17 cellular contexts compared by ENCODE assay signal in genomic region chr11:123690490-123690889, GRCh38. TPM values are rescaled to one million over a fixed set of nuclear protein-coding genes. Genes with fewer than 3 reads are reported as not detected.
DNase-seq lines count a peak whose midpoint lies in the region; ATAC-seq and TF ChIP-seq lines count a peak whose summit lies in the region.
"Had no signal": no experiment of that assay in that cellular context is flagged by ENCODE, and none has a peak within 500 bp of the region (broad histone marks: within the 10 kb centered on the region; RNA-seq: fewer than 3 reads in every experiment).

No MANE protein-coding gene starts in this region.

- H2AK5ac ChIP-seq in IMR-90 (ENCODE audit: low read depth, low read length) = no peak overlapping the region

- dilution Hi-C loops in IMR-90 (cut with HindIII; ENCODE audit: low sequenced_read_pairs, unreplicated experiment) = no loop called here

- H3K4me1 ChIP-seq in IMR-90 (ENCODE audit: control insufficient read depth, insufficient read depth, low read length) = no peaks in the 10 kb centered on the region
- H3K4me1 ChIP-seq: esophagus muscularis mucosa, SJSA1, tibial nerve had no signal

- H3K4me3 Mint-ChIP-seq in T-helper 17 cell = no peak overlapping the region
- H3K4me3 Mint-ChIP-seq: activated B cell treated with CpG ODN at 0.5 μM for 24 hours had no signal

- H3K4me3 ChIP-seq in IMR-90 (ENCODE audit: insufficient read depth, low read depth, low read length) (no peak overlapping the region), choroid plexus epithelial cell (ENCODE audit: low read depth, low read length) (no peak overlapping the region), skeletal muscle cell (ENCODE audit: low read depth, low read length) (no peak overlapping the region)
- H3K4me3 ChIP-seq: esophagus muscularis mucosa, SJSA1, tibial nerve had no signal

- no peaks in the 10 kb centered on the region for H3K36me3 Mint-ChIP-seq in T-helper 17 cell (ENCODE audit: low read depth)

- intact Hi-C loops in IMR-90 (cut with micrococcal nuclease) = no loop called here

- H3K27me3 Mint-ChIP-seq in T-helper 17 cell = peaks cover 67% of the 10 kb centered on the region

- no peak overlapping the region for H2BK15ac ChIP-seq in IMR-90 (ENCODE audit: low read depth, low read length)

- H3K23ac ChIP-seq in IMR-90 (ENCODE audit: low read depth, low read length) = no peak overlapping the region

- H2BK120ac ChIP-seq in IMR-90 (ENCODE audit: low read depth, low read length) = no peak overlapping the region

- H3K27ac ChIP-seq in IMR-90 (ENCODE audit: insufficient read depth, low read length) = no peak overlapping the region
- H3K27ac ChIP-seq: esophagus muscularis mucosa, SJSA1, tibial nerve had no signal

- no peak overlapping the region for H3K4ac ChIP-seq in IMR-90 (ENCODE audit: low read depth, low read length)

- no peaks in the 10 kb centered on the region for H3K4me1 Mint-ChIP-seq in T-helper 17 cell
- H3K4me1 Mint-ChIP-seq: activated B cell treated with CpG ODN at 0.5 μM for 24 hours had no signal

- H2BK5ac ChIP-seq in IMR-90 (ENCODE audit: low read depth, low read length, poor library complexity, severe bottlenecking) = no peak overlapping the region

- peak; percentile 62; the same call in 1 of the 2 replicates for ATAC-seq in IMR-90 (ENCODE audit: low read depth)
- no peak for ATAC-seq in T-helper 17 cell
- ATAC-seq: HepG2 had no signal

- H3K79me1 ChIP-seq in IMR-90 (ENCODE audit: low read depth in 1 of 2, low read length in 2 of 2) = no peaks in the 10 kb centered on the region

- H3K56ac ChIP-seq in IMR-90 (ENCODE audit: extremely low read depth, insufficient read depth, low read length) = no peak overlapping the region

- H3K4me2 ChIP-seq in IMR-90 (ENCODE audit: low read depth, low read length) = no peak overlapping the region

- H3K27me3 ChIP-seq in IMR-90 (ENCODE audit: control insufficient read depth, insufficient read depth, low read length) = peaks cover 10% of the 10 kb centered on the region; the same call in 1 of the 2 replicates
- H3K27me3 ChIP-seq: SJSA1 had no signal

- H3K9me3 ChIP-seq in IMR-90 (ENCODE audit: control insufficient read depth, insufficient read depth, low read length) (no peaks in the 10 kb centered on the region), T-helper 17 cell (ENCODE audit: control insufficient read depth, low read length, poor library complexity, severe bottlenecking) (no peaks in the 10 kb centered on the region)
- H3K9me3 ChIP-seq: esophagus muscularis mucosa, SJSA1, tibial nerve had no signal

- H3K36me3 ChIP-seq in IMR-90 (ENCODE audit: control insufficient read depth, insufficient read depth, low read length) = no peaks in the 10 kb centered on the region
- H3K36me3 ChIP-seq: esophagus muscularis mucosa, SJSA1, tibial nerve had no signal

- no CpG with 5 or more reads among the region's 3 CpGs for WGBS in IMR-90 (ENCODE audit: extremely low coverage in 2 of 2, insufficient read length in 1 of 2), 2 experiments

- TF ChIP-seq RAD21 in IMR-90 (IDR thresholded peaks at IDR 0.05; ENCODE audit: low read length) = no peak

- no peak overlapping the region for H2AFZ ChIP-seq in IMR-90 (replicated peaks; ENCODE audit: low read length, poor library complexity)

- no peak overlapping the region for H3K27ac Mint-ChIP-seq in T-helper 17 cell
- H3K27ac Mint-ChIP-seq: activated B cell treated with CpG ODN at 0.5 μM for 24 hours had no signal

- no peak overlapping the region for H2BK20ac ChIP-seq in IMR-90 (ENCODE audit: low read depth, low read length)

- no peaks in the 10 kb centered on the region for H3K9me1 ChIP-seq in IMR-90 (ENCODE audit: insufficient read depth, low read length)

- no peak overlapping the region for H3K18ac ChIP-seq in IMR-90 (ENCODE audit: low read depth, low read length)

- H2AK9ac ChIP-seq in IMR-90 (replicated peaks; ENCODE audit: low read depth, low read length, poor library complexity) = no peak overlapping the region

- no peak overlapping the region for H3K14ac ChIP-seq in IMR-90 (replicated peaks; ENCODE audit: low read depth, low read length)

- H4K91ac ChIP-seq in IMR-90 (ENCODE audit: insufficient read depth, low read depth, low read length) = no peak overlapping the region

- no peak for TF ChIP-seq POLR2A in IMR-90 (IDR thresholded peaks at IDR 0.05; ENCODE audit: low read depth, low read length)

- H4K8ac ChIP-seq in IMR-90 (ENCODE audit: low read depth in 2 of 2, low read length in 2 of 2) = no peak overlapping the region

- TF ChIP-seq CTCF in IMR-90 (conservative IDR thresholded peaks at IDR 0.05; ENCODE audit: low read depth, low read length) = no peak
- no peak for TF ChIP-seq CTCF in choroid plexus epithelial cell (conservative IDR thresholded peaks at IDR 0.05; ENCODE audit: low read depth, low read length)

- DNase-seq in activated CD4-positive, alpha-beta T cell treated with anti-CD3 and anti-CD28 coated beads for 48 hours = peak; percentile 46
- no peak for DNase-seq in activated CD4-positive, alpha-beta T cell treated with anti-CD3 and anti-CD28 coated beads, Interleukin-2, amount 50 U/mL, for 1 hour
- peak; percentile 63 for DNase-seq in IMR-90
- DNase-seq in choroid plexus epithelial cell (ENCODE audit: low read depth) = peak; percentile 20
- peak; percentile 24 for DNase-seq in skeletal muscle cell (ENCODE audit: low read depth)
- no peak for DNase-seq in SIG-M5 treated with dmso at 0.1 percent for 504 hours (lab: John Stamatoyannopoulos, UW; ENCODE audit: unreplicated experiment)
- DNase-seq in NCI-H524 treated with DMSO at 0.1 percent for 48 hours (lab: John Stamatoyannopoulos, UW) = no peak
- no peak for DNase-seq in T-helper 17 cell
- DNase-seq: activated B cell treated with CpG ODN at 0.5 μM for 24 hours; activated effector memory CD4-positive, alpha-beta T cell treated with anti-CD3 and anti-CD28 coated beads, Interleukin-2, amount 50 U/mL, for 16 hours; DMS53; GOT3; NCI-H1436 treated with DMSO at 0.1 percent for 48 hours had no signal

- POLR2A ChIA-PET in IMR-90 (lab: Charles Lee; ENCODE audit: unreplicated experiment) = no interaction called here

- in situ Hi-C loops in IMR-90 (cut with MboI; ENCODE audit: low sequenced_read_pairs) = no loop called here

- H3K9ac ChIP-seq in IMR-90 (ENCODE audit: low read depth, low read length) = no peak overlapping the region

- no peaks in the 10 kb centered on the region for H4K20me1 ChIP-seq in IMR-90 (ENCODE audit: insufficient read depth, low read length)

- CTCF ChIA-PET in IMR-90 (lab: Yijun Ruan, JAX) = interaction anchor here (1.1 kb wide), 1 partner anchor 17 kb away, joined by 6 read pairs; no protein-coding TSS in a partner anchor

- H4K5ac ChIP-seq in IMR-90 (ENCODE audit: low read depth, low read length) = no peak overlapping the region

- BruUV-seq in IMR-90 (replicated peaks; lab: Mats Ljungman, UMichigan) = no TSS peak

TF ChIP-seq in IMR-90, 13 proteins besides CTCF, POLR2A, EP300 and RAD21:
- no peak for TF ChIP-seq MXI1 (IDR thresholded peaks at IDR 0.05; ENCODE audit: borderline replicate concordance, low read depth, low read length)
- TF ChIP-seq FOS (IDR thresholded peaks at IDR 0.05; ENCODE audit: low read depth, low read length) = no peak
- no peak for TF ChIP-seq ELK1 (IDR thresholded peaks at IDR 0.05; ENCODE audit: borderline replicate concordance, low read depth, low read length)
- no peak for TF ChIP-seq MAZ (IDR thresholded peaks at IDR 0.05; ENCODE audit: borderline replicate concordance, low read depth, low read length)
- no peak for TF ChIP-seq USF2 (IDR thresholded peaks at IDR 0.05; ENCODE audit: low read depth, low read length)
- no peak for TF ChIP-seq BHLHE40 (IDR thresholded peaks at IDR 0.05; ENCODE audit: low read depth, low read length)
- TF ChIP-seq RFX5 (IDR thresholded peaks at IDR 0.05; ENCODE audit: low read depth, low read length) = no peak
- no peak for TF ChIP-seq RCOR1 (IDR thresholded peaks at IDR 0.05; ENCODE audit: insufficient replicate concordance, low read length)
- TF ChIP-seq CHD1 (IDR thresholded peaks at IDR 0.05; ENCODE audit: low read depth, low read length) = no peak
- no peak for TF ChIP-seq NFE2L2 (IDR thresholded peaks at IDR 0.05; ENCODE audit: low read depth, low read length)
- no peak for TF ChIP-seq SMC3 (IDR thresholded peaks at IDR 0.05; ENCODE audit: low read depth, low read length)
- TF ChIP-seq MAFK (IDR thresholded peaks at IDR 0.05; ENCODE audit: low read depth, low read length) = no peak

RNA-seq across cellular contexts. Expression of gene SCN3B, which starts 36.1 kb away (rescaled TPM):
- under 0.01 TPM in 2 replicates for total RNA-seq in IMR-90 (2012; rRNA removed)
- 0.03 and 0.04 TPM in 2 replicates for polyA plus RNA-seq in IMR-90 (2012; rRNA removed)
- 0.03 TPM in 2 replicates for polyA plus RNA-seq in IMR-90 (2012; cell fraction: cytosol; rRNA removed)
- 0.08 and 0.10 TPM in 2 replicates for polyA plus RNA-seq in IMR-90 (2012; cell fraction: nucleus; rRNA removed; ENCODE audit: low replicate concordance)
- total RNA-seq in T-helper 17 cell = not detected
- total RNA-seq: activated B cell treated with CpG ODN at 0.5 μM for 24 hours had no signal

RNA-seq across cellular contexts. Expression of gene ZNF202, which starts 51.0 kb away (rescaled TPM):
- total RNA-seq in IMR-90 (2012; rRNA removed) = 8.2 and 9.2 TPM in 2 replicates
- polyA plus RNA-seq in IMR-90 (2012; rRNA removed) = 6.3 and 7.7 TPM in 2 replicates
- polyA plus RNA-seq in IMR-90 (2012; cell fraction: cytosol; rRNA removed) = 2.6 and 3.8 TPM in 2 replicates
- 15.0 and 31.8 TPM in 2 replicates for polyA plus RNA-seq in IMR-90 (2012; cell fraction: nucleus; rRNA removed; ENCODE audit: low replicate concordance)
- 10 to 100 TPM; 11.4 to 11.5 TPM for total RNA-seq in T-helper 17 cell

Comparison
In these comparisons a context has a peak if more than half of its experiments do, and no peak if none do; other contexts are left out.
1. DNase-seq: peak in activated CD4-positive, alpha-beta T cell treated with anti-CD3 and anti-CD28 coated beads for 48 hours (single experiment), IMR-90 (single experiment), choroid plexus epithelial cell (single experiment) and skeletal muscle cell (single experiment); none in activated CD4-positive, alpha-beta T cell treated with anti-CD3 and anti-CD28 coated beads, Interleukin-2, amount 50 U/mL, for 1 hour (single experiment), SIG-M5 treated with dmso at 0.1 percent for 504 hours (single experiment), NCI-H524 treated with DMSO at 0.1 percent for 48 hours (single experiment) and T-helper 17 cell (0 of 3).